20 cellular contexts compared by ENCODE assay signal in genomic region chr3:196232882-196233251, GRCh38. TPM values are rescaled to one million over a fixed set of nuclear protein-coding genes. Genes with fewer than 3 reads are reported as not detected.
DNase-seq lines count a peak whose midpoint lies in the region; ATAC-seq, FAIRE-seq and TF ChIP-seq lines count a peak whose summit lies in the region.
"Had no signal": no experiment of that assay in that cellular context is flagged by ENCODE, and none has a peak within 500 bp of the region (broad histone marks: within the 10 kb centered on the region; RNA-seq: fewer than 3 reads in every experiment).

No MANE protein-coding gene starts in this region.

- WGBS in K562 (ENCODE audit: insufficient coverage, low coverage, missing lambda C conversion rate) = 86% methylated on average over 8 of the region's 8 CpGs

- H3K79me2 ChIP-seq in K562 (ENCODE audit: control insufficient read depth, insufficient read depth, low read length) = no peaks in the 10 kb centered on the region

- no peak overlapping the region for H2AFZ ChIP-seq in K562 (ENCODE audit: low read depth, low read length)

- FAIRE-seq in GM12892 (lab: Jason Lieb, UNC) (peak; percentile 87), K562 (lab: Jason Lieb, UNC) (peak; percentile 15)
- FAIRE-seq: G401.6 had no signal

- in situ Hi-C loops in K562 (cut with MboI) = no loop called here

- peak overlapping the region; percentile 19 for H3K27ac Mint-ChIP-seq in activated CD4-positive, alpha-beta T cell treated with anti-CD3 and anti-CD28 coated beads, Interleukin-2, amount 10 ng/mL, durations not matched to agents 24 days and 14 days
- H3K27ac Mint-ChIP-seq: HFFc6 had no signal

- no peak overlapping the region for H3K4me3 ChIP-seq in K562

- H4K20me1 ChIP-seq in K562 (replicated peaks; ENCODE audit: control insufficient read depth, insufficient read depth, low read length) = no peaks in the 10 kb centered on the region

- TF ChIP-seq RAD21 in K562 (CRISPR knock-in tag; conservative IDR thresholded peaks at IDR 0.05 in 1 of 2, IDR thresholded peaks at IDR 0.05 in 1 of 2) = no peak

- peaks cover 9% of the 10 kb centered on the region; the same call in 2 of the 3 replicates for H3K36me3 ChIP-seq in K562 (ENCODE audit: control insufficient read depth, insufficient read depth, low read length)

- intact Hi-C loops in activated CD4-positive, alpha-beta T cell treated with anti-CD3 and anti-CD28 coated beads, Interleukin-2, amount 10 ng/mL, durations not matched to agents 24 days and 14 days (cut with micrococcal nuclease) = no loop called here
- intact Hi-C loops in K562 (cut with micrococcal nuclease) = no loop called here

- no peaks in the 10 kb centered on the region for H3K9me3 ChIP-seq in K562 (replicated peaks; ENCODE audit: control insufficient read depth, insufficient read depth, low read depth, low read length)
- H3K9me3 ChIP-seq: BE2C had no signal

- peaks cover 9% of the 10 kb centered on the region for H3K9me1 ChIP-seq in K562 (ENCODE audit: control insufficient read depth, insufficient read depth, low read length)

- no peak for TF ChIP-seq POLR2A in GM12892 (IDR thresholded peaks at IDR 0.05; ENCODE audit: low read depth, low read length)
- TF ChIP-seq POLR2A in K562 (conservative IDR thresholded peaks at IDR 0.05) = no peak

- DNase-seq in activated CD4-positive, alpha-beta T cell treated with anti-CD3 and anti-CD28 coated beads, Interleukin-2, amount 10 ng/mL, durations not matched to agents 24 days and 14 days = no peak
- DNase-seq in activated CD4-positive, alpha-beta T cell treated with anti-CD3 and anti-CD28 coated beads for 1 hour = no peak
- no peak for DNase-seq in GM12892 (ENCODE audit: insufficient read length)
- DNase-seq in K562 (ENCODE audit: extremely low read depth in 1 of 4, low spot score in 3 of 4) = no peak
- no peak for DNase-seq in stimulated activated naive CD8-positive, alpha-beta T cell treated with anti-CD3 and anti-CD28 coated beads, Interleukin-15, Interleukin-2, amounts not matched to agents 100 U/mL and 50 U/mL, for 24 hours
- no peak for DNase-seq in LoVo (ENCODE audit: low spot score)
- DNase-seq in stimulated activated CD4-positive, alpha-beta T cell treated with anti-CD3 and anti-CD28 coated beads, Interleukin-2, amount 100 ng/mL, for 48 hours = no peak
- DNase-seq: 8988T; BE2C; CD8-positive, alpha-beta memory T cell; DND-41; HFFc6; Karpas-422; MM.1S; NCI-H1092 treated with DMSO at 0.1 percent for 48 hours; NCI-H524 had no signal

- H3K27me3 Mint-ChIP-seq in activated CD4-positive, alpha-beta T cell treated with anti-CD3 and anti-CD28 coated beads, Interleukin-2, amount 10 ng/mL, durations not matched to agents 24 days and 14 days = no peaks in the 10 kb centered on the region
- H3K27me3 Mint-ChIP-seq: CD8-positive, alpha-beta memory T cell had no signal

- peaks cover 0 to 6% of the 10 kb centered on the region in 2 experiments; a peak in 1 of 5 replicates for H3K4me1 ChIP-seq in K562 (replicated peaks in 1 of 2; ENCODE audit: control insufficient read depth in 2 of 2, insufficient read depth in 2 of 2, low read length in 2 of 2)
- H3K4me1 ChIP-seq: BE2C had no signal

- no peak overlapping the region for H3K27ac ChIP-seq in K562 (ENCODE audit: extremely low read depth, low read depth, low read length)

- POLR2A ChIA-PET in K562 (lab: Yijun Ruan, JAX) = interaction anchor here (1.1 kb wide), 1 partner anchor 194 kb away, joined by 3 read pairs; no protein-coding TSS in a partner anchor

- H3K27me3 ChIP-seq in K562 (ENCODE audit: control insufficient read depth in 2 of 2, insufficient read depth in 2 of 2, low read length in 2 of 2) = no peaks in the 10 kb centered on the region
- H3K27me3 ChIP-seq: BE2C had no signal

- no peak for TF ChIP-seq CTCF in K562 (IDR thresholded peaks at IDR 0.05 in 2 of 3, conservative IDR thresholded peaks at IDR 0.05 in 1 of 3; ENCODE audit: insufficient read depth in 2 of 3, low read depth in 1 of 3, low read length in 3 of 3)

- H3K4me1 Mint-ChIP-seq in activated CD4-positive, alpha-beta T cell treated with anti-CD3 and anti-CD28 coated beads, Interleukin-2, amount 10 ng/mL, durations not matched to agents 24 days and 14 days = peaks cover 11% of the 10 kb centered on the region

- no peaks in the 10 kb centered on the region for H3K9me3 Mint-ChIP-seq in activated CD4-positive, alpha-beta T cell treated with anti-CD3 and anti-CD28 coated beads, Interleukin-2, amount 10 ng/mL, durations not matched to agents 24 days and 14 days
- H3K9me3 Mint-ChIP-seq: CD8-positive, alpha-beta memory T cell; HFFc6 had no signal

- no TSS peak for BruUV-seq in K562 (replicated peaks; lab: Mats Ljungman, UMichigan)

- CTCF ChIA-PET in K562 (lab: Yijun Ruan, JAX; ENCODE audit: low intra/inter-chr PET ratio) = no interaction called here

- H3K4me3 Mint-ChIP-seq in activated CD4-positive, alpha-beta T cell treated with anti-CD3 and anti-CD28 coated beads, Interleukin-2, amount 10 ng/mL, durations not matched to agents 24 days and 14 days = no peak overlapping the region
- H3K4me3 Mint-ChIP-seq: CD8-positive, alpha-beta memory T cell; HFFc6 had no signal

- no peak for ATAC-seq in K562
- ATAC-seq in stimulated activated naive CD8-positive, alpha-beta T cell treated with anti-CD3 and anti-CD28 coated beads, Interleukin-15, Interleukin-2, amounts not matched to agents 100 U/mL and 50 U/mL, for 24 hours = peak; percentile 41
- no peak for ATAC-seq in HG03108 (IDR thresholded peaks at IDR 0.05; ENCODE audit: unreplicated experiment)

- no peak overlapping the region for H3K9ac ChIP-seq in K562 (ENCODE audit: insufficient read depth in 1 of 2, low read depth in 2 of 2, low read length in 2 of 2)

- TF ChIP-seq EP300 in K562 (IDR thresholded peaks at IDR 0.05; ENCODE audit: low read length) = no peak

- peaks cover 27% of the 10 kb centered on the region for H3K36me3 Mint-ChIP-seq in activated CD4-positive, alpha-beta T cell treated with anti-CD3 and anti-CD28 coated beads, Interleukin-2, amount 10 ng/mL, durations not matched to agents 24 days and 14 days (ENCODE audit: low read depth)

- no peak overlapping the region for H3K4me2 ChIP-seq in K562 (ENCODE audit: insufficient read depth, low read length)

RNA-seq across cellular contexts. Expression of gene SLC51A, which starts 16.5 kb away (rescaled TPM):
- not detected in 2 replicates for total RNA-seq in activated CD4-positive, alpha-beta T cell treated with anti-CD3 and anti-CD28 coated beads, Interleukin-2, amount 10 ng/mL, durations not matched to agents 24 days and 14 days
- 1.7 TPM for polyA plus RNA-seq in GM12892 (2012; ENCODE audit: missing spikeins)
- total RNA-seq in K562 (2011; cell fraction: chromatin; rRNA removed; ENCODE audit: low replicate concordance) = 0.62 TPM in 1 of 2 replicates, not detected in the other
- not detected in 2 replicates for total RNA-seq in K562 (2011; cell fraction: nucleolus; rRNA removed)
- not detected in 2 replicates for total RNA-seq in K562 (2011; cell fraction: nucleoplasm; rRNA removed)
- total RNA-seq in K562 (2014; rRNA removed) (not detected in 2 replicates), K562 (2014; rRNA removed; fragmentation: Illumina TruSeq; extraction: Trizol) (not detected in 2 replicates), K562 (2015; rRNA removed; fragmentation: Illumina TruSeq; extraction: Trizol) (not detected in 2 replicates), K562 (2021) (not detected in 2 replicates)
- polyA plus RNA-seq in K562 (2011; rRNA removed) (not detected in 2 replicates), K562 (2014; fragmentation: Illumina TruSeq; extraction: Trizol) (not detected in 2 replicates), K562 (2014; fragmentation: Nextera tagmentation; extraction: Ambion mirVana) (under 1 TPM; 0.35 to 0.38 TPM), K562 (2014; rRNA removed) (not detected in 2 replicates)
- not detected in 2 replicates for polyA plus RNA-seq in K562 (2011; cell fraction: cytosol; rRNA removed)
- not detected in 2 replicates for polyA plus RNA-seq in K562 (2011; cell fraction: nucleus; rRNA removed)
- 1.1 and 1.4 TPM in 2 replicates for polyA plus RNA-seq in K562 (2012)
- not detected in 2 replicates for polyA minus RNA-seq in K562 (2011; rRNA and poly(A)+ RNA removed)
- polyA minus RNA-seq in K562 (2011; cell fraction: cytosol; rRNA and poly(A)+ RNA removed) = not detected in 2 replicates
- polyA minus RNA-seq in K562 (2011; cell fraction: nucleus; rRNA and poly(A)+ RNA removed) = not detected in 2 replicates
- total RNA-seq: CD8-positive, alpha-beta memory T cell; H4; HFFc6; HT-29 had no signal

RNA-seq across cellular contexts. Expression of gene ZDHHC19, which starts 21.7 kb away (rescaled TPM):
- total RNA-seq in activated CD4-positive, alpha-beta T cell treated with anti-CD3 and anti-CD28 coated beads, Interleukin-2, amount 10 ng/mL, durations not matched to agents 24 days and 14 days = not detected in 2 replicates
- not detected for polyA plus RNA-seq in GM12892 (2012; ENCODE audit: missing spikeins)
- 2.7 and 8.2 TPM in 2 replicates for total RNA-seq in K562 (2011; cell fraction: chromatin; rRNA removed; ENCODE audit: low replicate concordance)
- total RNA-seq in K562 (2011; cell fraction: nucleolus; rRNA removed) = 2.1 and 2.3 TPM in 2 replicates
- 3.0 and 4.6 TPM in 2 replicates for total RNA-seq in K562 (2011; cell fraction: nucleoplasm; rRNA removed)
- total RNA-seq in K562 (2014; rRNA removed) = 3.4 and 3.5 TPM in 2 replicates
- total RNA-seq in K562 (2014; rRNA removed; fragmentation: Illumina TruSeq; extraction: Trizol) = 0.67 and 0.98 TPM in 2 replicates
- 0.94 and 1.7 TPM in 2 replicates for total RNA-seq in K562 (2015; rRNA removed; fragmentation: Illumina TruSeq; extraction: Trizol)
- 5.5 and 6.1 TPM in 2 replicates for total RNA-seq in K562 (2021)
- polyA plus RNA-seq in K562 (2011; rRNA removed) = 0.78 and 1.2 TPM in 2 replicates
- 0.77 and 3.4 TPM in 2 replicates for polyA plus RNA-seq in K562 (2011; cell fraction: cytosol; rRNA removed)
- 2.9 and 3.2 TPM in 2 replicates for polyA plus RNA-seq in K562 (2011; cell fraction: nucleus; rRNA removed)
- 3.2 and 5.2 TPM in 2 replicates for polyA plus RNA-seq in K562 (2012)
- 0.40 and 3.5 TPM in 2 replicates for polyA plus RNA-seq in K562 (2014; fragmentation: Illumina TruSeq; extraction: Trizol)
- 1 to 10 TPM; 2.0 to 2.7 TPM for polyA plus RNA-seq in K562 (2014; fragmentation: Nextera tagmentation; extraction: Ambion mirVana)
- 1.1 and 5.5 TPM in 2 replicates for polyA plus RNA-seq in K562 (2014; rRNA removed)
- polyA minus RNA-seq in K562 (2011; rRNA and poly(A)+ RNA removed) = 3.3 TPM in 1 of 2 replicates, not detected in the other
- 1.6 TPM in 1 of 2 replicates, not detected in the other for polyA minus RNA-seq in K562 (2011; cell fraction: cytosol; rRNA and poly(A)+ RNA removed)
- polyA minus RNA-seq in K562 (2011; cell fraction: nucleus; rRNA and poly(A)+ RNA removed) = 1.1 TPM in 1 of 2 replicates, not detected in the other
- total RNA-seq: CD8-positive, alpha-beta memory T cell; H4; HFFc6; HT-29 had no signal
- polyA plus RNA-seq: CD8-positive, alpha-beta memory T cell had no signal

RNA-seq across cellular contexts. Expression of gene PCYT1A, which starts 54.7 kb away (rescaled TPM):
- total RNA-seq in activated CD4-positive, alpha-beta T cell treated with anti-CD3 and anti-CD28 coated beads, Interleukin-2, amount 10 ng/mL, durations not matched to agents 24 days and 14 days = 54.2 and 56.0 TPM in 2 replicates
- polyA plus RNA-seq in GM12892 (2012; ENCODE audit: missing spikeins) = 27.0 TPM
- total RNA-seq in K562 (2011; cell fraction: chromatin; rRNA removed; ENCODE audit: low replicate concordance) = 166 and 178 TPM in 2 replicates
- total RNA-seq in K562 (2011; cell fraction: nucleolus; rRNA removed) = 94.6 and 104 TPM in 2 replicates
- 110 and 116 TPM in 2 replicates for total RNA-seq in K562 (2011; cell fraction: nucleoplasm; rRNA removed)
- total RNA-seq in K562 (2014; rRNA removed) = 42.4 and 49.6 TPM in 2 replicates
- total RNA-seq in K562 (2014; rRNA removed; fragmentation: Illumina TruSeq; extraction: Trizol) = 42.9 and 47.6 TPM in 2 replicates
- 51.1 and 53.4 TPM in 2 replicates for total RNA-seq in K562 (2015; rRNA removed; fragmentation: Illumina TruSeq; extraction: Trizol)
- total RNA-seq in K562 (2021) = 52.0 and 55.5 TPM in 2 replicates
- 53.0 and 55.1 TPM in 2 replicates for polyA plus RNA-seq in K562 (2011; rRNA removed)
- 45.5 and 51.1 TPM in 2 replicates for polyA plus RNA-seq in K562 (2011; cell fraction: cytosol; rRNA removed)
- 99.4 and 119 TPM in 2 replicates for polyA plus RNA-seq in K562 (2011; cell fraction: nucleus; rRNA removed)
- polyA plus RNA-seq in K562 (2012) = 39.7 and 44.1 TPM in 2 replicates
- 58.2 and 62.8 TPM in 2 replicates for polyA plus RNA-seq in K562 (2014; fragmentation: Illumina TruSeq; extraction: Trizol)
- polyA plus RNA-seq in K562 (2014; fragmentation: Nextera tagmentation; extraction: Ambion mirVana) = 10 to 100 TPM; 13.4 to 13.5 TPM
- polyA plus RNA-seq in K562 (2014; rRNA removed) = 45.8 and 49.4 TPM in 2 replicates
- 102 and 116 TPM in 2 replicates for polyA minus RNA-seq in K562 (2011; rRNA and poly(A)+ RNA removed)
- polyA minus RNA-seq in K562 (2011; cell fraction: cytosol; rRNA and poly(A)+ RNA removed) = 72.9 and 75.6 TPM in 2 replicates
- polyA minus RNA-seq in K562 (2011; cell fraction: nucleus; rRNA and poly(A)+ RNA removed) = 78.6 and 108 TPM in 2 replicates
